10 cellular contexts compared by ENCODE assay signal in genomic region chr18:12254137-12254819, GRCh38. TPM values are rescaled to one million over a fixed set of nuclear protein-coding genes. Genes with fewer than 3 reads are reported as not detected.
DNase-seq lines count a peak whose midpoint lies in the region; ATAC-seq and TF ChIP-seq lines count a peak whose summit lies in the region.
"Had no signal": no experiment of that assay in that cellular context is flagged by ENCODE, and none has a peak within 500 bp of the region (broad histone marks: within the 10 kb centered on the region; RNA-seq: fewer than 3 reads in every experiment).

CIDEA (plus strand) TSS chr18:12254361; CDS start chr18:12254384, 23 bp downstream.

- DNase-seq in NCI-H2029 (lab: John Stamatoyannopoulos, UW) (peak; percentile 1), NCI-H2029 treated with DMSO at 0.1 percent for 48 hours (lab: John Stamatoyannopoulos, UW) (no peak), dermis blood vessel endothelial cell (peak; percentile 41), left lung (no peak), OCI-LY7 (ENCODE audit: low spot score) (no peak)
- DNase-seq in activated T-cell treated with anti-CD3 and anti-CD28 coated beads, Interleukin-2, amount 50 U/mL, for 48 hours: no peak
- DNase-seq: cerebellar nuclear complex had no signal

- POLR2A ChIA-PET in OCI-LY7 (lab: Charles Lee): no interaction called here

- no peak within 1 kb of the TSS for H3K9ac ChIP-seq in stomach smooth muscle (ENCODE audit: low read length in 2 of 2)
- H3K9ac ChIP-seq: BLaER1 had no signal

- no peak for TF ChIP-seq CTCF in left lung (IDR thresholded peaks at IDR 0.05)
- no peak for TF ChIP-seq CTCF in OCI-LY7 (conservative IDR thresholded peaks at IDR 0.05; ENCODE audit: low read length)

- H3K27me3 ChIP-seq in left lung (peaks cover 28 to 86% of the 10 kb centered on the region in 2 donors), stomach smooth muscle (ENCODE audit: control insufficient read depth in 1 of 2, insufficient read depth in 2 of 2, low read length in 2 of 2) (peaks cover 25 to 29% of the 10 kb centered on the region in 2 donors)
- H3K27me3 ChIP-seq: BLaER1 had no signal

- H3K4me3 ChIP-seq in left lung: no peak within 1 kb of the TSS
- H3K4me3 ChIP-seq in stomach smooth muscle (ENCODE audit: low read length in 2 of 2): peak within 1 kb of the TSS; percentile 22 to 66
- no peak within 1 kb of the TSS for H3K4me3 ChIP-seq in OCI-LY7 (ENCODE audit: low read depth, low read length, poor library complexity, severe bottlenecking)
- H3K4me3 ChIP-seq: BLaER1 had no signal

- no peaks in the 10 kb centered on the region for H3K79me2 ChIP-seq in OCI-LY7 (ENCODE audit: insufficient read depth, low read depth, low read length)

- ATAC-seq in left lung: peak; percentile 49
- no peak for ATAC-seq in HG02642 (IDR thresholded peaks at IDR 0.05; ENCODE audit: poor library complexity, unreplicated experiment)

- H3K36me3 ChIP-seq in left lung: no peaks in the 10 kb centered on the region
- no peaks in the 10 kb centered on the region for H3K36me3 ChIP-seq in stomach smooth muscle (ENCODE audit: control insufficient read depth in 2 of 2, insufficient read depth in 2 of 2, low read length in 2 of 2)
- H3K36me3 ChIP-seq in OCI-LY7 (ENCODE audit: insufficient read depth, low read length): no peaks in the 10 kb centered on the region
- H3K36me3 ChIP-seq: BLaER1 had no signal

- CTCF ChIA-PET in OCI-LY7 (lab: Charles Lee; ENCODE audit: unreplicated experiment): no interaction called here

- no peak within 1 kb of the TSS for H2AFZ ChIP-seq in OCI-LY7 (ENCODE audit: low read length)

- H3K4me1 ChIP-seq in left lung (peaks cover 0 to 14% of the 10 kb centered on the region in 2 donors), stomach smooth muscle (ENCODE audit: control insufficient read depth, insufficient read depth, low read length) (peaks cover 14% of the 10 kb centered on the region), OCI-LY7 (ENCODE audit: insufficient read depth, low read length, poor library complexity, severe bottlenecking) (no peaks in the 10 kb centered on the region)

- BruUV-seq in OCI-LY7 (replicated peaks; lab: Mats Ljungman, UMichigan): no TSS peak

- H3K27ac ChIP-seq in left lung: no peak within 1 kb of the TSS
- H3K27ac ChIP-seq in stomach smooth muscle (ENCODE audit: low read length): no peak within 1 kb of the TSS
- no peak within 1 kb of the TSS for H3K27ac ChIP-seq in OCI-LY7 (ENCODE audit: low read depth, low read length, poor library complexity, severe bottlenecking)
- H3K27ac ChIP-seq: BLaER1 had no signal

- H3K9me2 ChIP-seq in OCI-LY7 (ENCODE audit: insufficient read depth, low read length): no peaks in the 10 kb centered on the region

- no peaks in the 10 kb centered on the region for H4K20me1 ChIP-seq in OCI-LY7 (ENCODE audit: insufficient read depth, low read length)
- H4K20me1 ChIP-seq: BLaER1 had no signal

- H3K9me3 ChIP-seq in left lung (no peaks in the 10 kb centered on the region), stomach smooth muscle (ENCODE audit: control insufficient read depth in 2 of 2, low read length in 2 of 2) (no peaks in the 10 kb centered on the region), OCI-LY7 (ENCODE audit: low read length) (no peaks in the 10 kb centered on the region)

- no peak within 1 kb of the TSS for H3K4me2 ChIP-seq in OCI-LY7 (ENCODE audit: low read length)
- H3K4me2 ChIP-seq: BLaER1 had no signal

- intact Hi-C loops in left lung (cut with DNase I): no loop called here
- intact Hi-C loops in OCI-LY7 (cut with micrococcal nuclease; ENCODE audit: unreplicated experiment): no loop called here

RNA-seq across cellular contexts. Expression of gene CIDEA, which starts in this region (rescaled TPM):
- 1.2 and 1.9 TPM in 2 replicates for total RNA-seq in dermis blood vessel endothelial cell
- total RNA-seq in left lung: not detected
- total RNA-seq in OCI-LY7 (2014; rRNA removed; shearing (Covaris generic)): not detected in 2 replicates
- total RNA-seq in OCI-LY7 (2022): not detected in 2 replicates

Comparison
In these comparisons a context has a peak if more than half of its experiments do, and no peak if none do; other contexts are left out.
1. DNase-seq: peak in NCI-H2029 (single experiment) and dermis blood vessel endothelial cell (single experiment); none in NCI-H2029 treated with DMSO at 0.1 percent for 48 hours (single experiment), left lung (0 of 2), OCI-LY7 (single experiment) and activated T-cell treated with anti-CD3 and anti-CD28 coated beads, Interleukin-2, amount 50 U/mL, for 48 hours (0 of 2).
2. Peak in ATAC-seq in left lung; RNA of the gene not detected or under 1 TPM.
3. H3K4me3 ChIP-seq: peak in stomach smooth muscle (2 of 2); none in left lung (0 of 2) and OCI-LY7 (single experiment).